Comparison of ENCODE assay signal across 10 cellular contexts in the genomic region with DNA sequence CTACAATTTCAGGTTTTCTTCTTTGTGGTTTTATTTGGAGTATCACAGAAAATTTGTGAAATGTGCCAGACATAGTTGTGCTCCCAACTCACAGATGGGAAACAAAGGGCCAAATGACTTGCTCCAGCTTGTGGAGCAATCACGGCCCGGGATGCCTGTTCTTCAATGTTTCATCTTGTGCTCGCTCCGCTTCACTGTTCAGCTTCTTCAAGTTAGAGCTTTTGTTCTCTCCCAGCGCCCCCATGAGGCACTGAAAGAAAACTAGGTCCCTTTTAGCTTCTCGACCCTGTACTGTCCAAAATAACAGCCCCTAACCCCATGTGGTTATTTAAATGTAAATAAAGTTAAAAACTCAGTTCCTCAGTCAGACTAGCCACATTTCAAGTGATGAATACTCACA.
DNase-seq lines count a peak whose midpoint lies in the region; ATAC-seq, FAIRE-seq and TF ChIP-seq lines count a peak whose summit lies in the region.
"Had no signal": no experiment of that assay in that cellular context is flagged by ENCODE, and none has a peak within 500 bp of the region (broad histone marks: within the 10 kb centered on the region; RNA-seq: fewer than 3 reads in every experiment).

No MANE protein-coding gene starts in this region.

- WGBS in heart right ventricle, 2 donors: 7 to 14% methylated on average over 6 of the region's 6 CpGs

- in situ Hi-C loops in SK-MEL-5 (cut with HindIII; ENCODE audit: low pct_unique_long_range_greater_than_20kb, low sequenced_read_pairs): no loop called here

- intact Hi-C loops in heart right ventricle (cut with DNase I) (loop anchor here in 1 of 10 donors (5.0 kb wide), 1 partner anchor 161 kb away; no protein-coding TSS in a partner anchor), left ventricle myocardium inferior (cut with micrococcal nuclease) (no loop called here)

- no peaks in the 10 kb centered on the region for H3K36me3 ChIP-seq in heart right ventricle
- no peaks in the 10 kb centered on the region for H3K36me3 ChIP-seq in right atrium auricular region
- H3K36me3 ChIP-seq in left ventricle myocardium inferior: no peaks in the 10 kb centered on the region
- H3K36me3 ChIP-seq: BLaER1 had no signal

- H3K27ac ChIP-seq in heart right ventricle: no peak overlapping the region
- H3K27ac ChIP-seq in right atrium auricular region: no peak overlapping the region
- H3K27ac ChIP-seq in left ventricle myocardium inferior (replicated peaks): no peak overlapping the region
- H3K27ac ChIP-seq: BLaER1 had no signal

- H3K4me3 ChIP-seq in heart right ventricle (no peak overlapping the region), right atrium auricular region (no peak overlapping the region), left ventricle myocardium inferior (no peak overlapping the region)
- H3K4me3 ChIP-seq: BLaER1 had no signal

- FAIRE-seq in urothelium cell line (lab: Jason Lieb, UNC): no peak

- H3K27me3 ChIP-seq in heart right ventricle (peaks cover 0 to 10% (median 5%) of the 10 kb centered on the region in 7 donors), right atrium auricular region (no peaks in the 10 kb centered on the region), left ventricle myocardium inferior (ENCODE audit: low read depth) (peaks cover 17% of the 10 kb centered on the region)
- H3K27me3 ChIP-seq: BLaER1 had no signal

- H3K4me1 ChIP-seq in heart right ventricle (no peaks in the 10 kb centered on the region), right atrium auricular region (no peaks in the 10 kb centered on the region), left ventricle myocardium inferior (no peaks in the 10 kb centered on the region)
- H3K4me1 ChIP-seq: BLaER1 had no signal

- no peaks in the 10 kb centered on the region for H3K9me3 ChIP-seq in heart right ventricle
- H3K9me3 ChIP-seq in right atrium auricular region: no peaks in the 10 kb centered on the region
- no peaks in the 10 kb centered on the region for H3K9me3 ChIP-seq in left ventricle myocardium inferior (replicated peaks)
- H3K9me3 ChIP-seq: BLaER1 had no signal

- DNase-seq in heart right ventricle (no peak), right atrium auricular region (ENCODE audit: low spot score) (no peak), SK-MEL-5 (ENCODE audit: low read depth, low spot score) (peak; percentile 65), left ventricle myocardium inferior (no peak), urothelium cell line (ENCODE audit: low spot score) (peak; percentile 10), A172 (ENCODE audit: low spot score) (no peak), NCI-H146 treated with DMSO at 0.1 percent for 48 hours (lab: John Stamatoyannopoulos, UW; ENCODE audit: unreplicated experiment) (no peak)
- DNase-seq: occipital lobe had no signal

- peak in 5 of 9 donors; percentile 18 to 40 (median 34) for TF ChIP-seq CTCF in heart right ventricle (IDR thresholded peaks at IDR 0.05)
- TF ChIP-seq CTCF in right atrium auricular region (IDR thresholded peaks at IDR 0.05): peak in 1 of 2 donors; percentile 40
- TF ChIP-seq CTCF in left ventricle myocardium inferior (IDR thresholded peaks at IDR 0.05; ENCODE audit: borderline replicate concordance): peak; percentile 51

- ATAC-seq in heart right ventricle: no peak
- ATAC-seq in GM18870 (IDR thresholded peaks at IDR 0.05; ENCODE audit: unreplicated experiment): no peak

Comparison
In these comparisons a context has a peak if more than half of its experiments do, and no peak if none do; other contexts are left out.
1. DNase-seq: peak in SK-MEL-5 (single experiment) and urothelium cell line (single experiment); none in heart right ventricle (0 of 2), right atrium auricular region (single experiment), left ventricle myocardium inferior (single experiment), A172 (single experiment) and NCI-H146 treated with DMSO at 0.1 percent for 48 hours (single experiment).